ENCODE assay signal across 1 cellular context in the genomic region with DNA sequence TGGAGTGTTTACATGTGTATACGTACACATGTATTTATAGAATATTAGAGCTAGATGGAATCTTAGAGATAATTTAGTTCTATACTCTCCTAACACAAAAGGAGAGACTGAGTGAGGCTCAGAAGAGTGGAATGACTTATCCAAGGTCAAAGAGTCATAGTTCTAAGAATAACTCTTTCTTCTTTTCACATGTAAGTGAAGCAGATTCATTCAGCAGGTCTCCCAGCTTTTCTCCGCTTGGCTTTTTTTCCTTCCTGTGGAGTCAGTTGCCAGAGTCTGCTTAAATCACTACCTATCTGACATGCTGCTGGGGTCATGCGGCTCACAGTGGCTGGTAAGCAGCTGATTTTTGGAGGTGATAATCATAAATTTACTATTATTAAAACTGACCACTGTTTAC.
TF ChIP-seq lines count a peak whose summit lies in the region.

No MANE protein-coding gene starts in this region.

TF ChIP-seq in SK-N-SH treated with all-trans-retinoic acid at 6 μM for 48 hours, 23 proteins besides CTCF, POLR2A, EP300 and RAD21 (continued from another document):
- TF ChIP-seq CSRNP3 (CRISPR knock-in tag; IDR thresholded peaks at IDR 0.05) (no peak), CSDC2 (CRISPR knock-in tag; IDR thresholded peaks at IDR 0.05) (no peak), ZFP3 (CRISPR knock-in tag; IDR thresholded peaks at IDR 0.05) (no peak), GLIS3 (CRISPR knock-in tag; IDR thresholded peaks at IDR 0.05) (no peak), BACH2 (CRISPR knock-in tag; IDR thresholded peaks at IDR 0.05; ENCODE audit: borderline replicate concordance) (no peak), ISL1 (CRISPR knock-in tag; IDR thresholded peaks at IDR 0.05) (no peak), ZNF565 (CRISPR knock-in tag; conservative IDR thresholded peaks at IDR 0.05; ENCODE audit: low read depth) (no peak), SNAI2 (CRISPR knock-in tag; IDR thresholded peaks at IDR 0.05) (no peak), ARNTL (CRISPR knock-in tag; IDR thresholded peaks at IDR 0.05; ENCODE audit: borderline replicate concordance, low read depth) (no peak), ZNF8 (CRISPR knock-in tag; IDR thresholded peaks at IDR 0.05) (no peak), ZC3H10 (CRISPR knock-in tag; IDR thresholded peaks at IDR 0.05) (no peak), OSR1 (CRISPR knock-in tag; IDR thresholded peaks at IDR 0.05) (no peak)
- TF ChIP-seq, protein P1, sequence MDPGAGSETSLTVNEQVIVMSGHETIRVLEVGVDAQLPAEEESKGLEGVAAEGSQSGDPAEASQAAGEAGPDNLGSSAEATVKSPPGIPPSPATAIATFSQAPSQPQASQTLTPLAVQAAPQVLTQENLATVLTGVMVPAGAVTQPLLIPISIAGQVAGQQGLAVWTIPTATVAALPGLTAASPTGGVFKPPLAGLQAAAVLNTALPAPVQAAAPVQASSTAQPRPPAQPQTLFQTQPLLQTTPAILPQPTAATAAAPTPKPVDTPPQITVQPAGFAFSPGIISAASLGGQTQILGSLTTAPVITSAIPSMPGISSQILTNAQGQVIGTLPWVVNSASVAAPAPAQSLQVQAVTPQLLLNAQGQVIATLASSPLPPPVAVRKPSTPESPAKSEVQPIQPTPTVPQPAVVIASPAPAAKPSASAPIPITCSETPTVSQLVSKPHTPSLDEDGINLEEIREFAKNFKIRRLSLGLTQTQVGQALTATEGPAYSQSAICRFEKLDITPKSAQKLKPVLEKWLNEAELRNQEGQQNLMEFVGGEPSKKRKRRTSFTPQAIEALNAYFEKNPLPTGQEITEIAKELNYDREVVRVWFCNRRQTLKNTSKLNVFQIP (CRISPR knock-in tag; IDR thresholded peaks at IDR 0.05; ENCODE audit: borderline replicate concordance, low read depth), result no peak
- TF ChIP-seq, protein P2, sequence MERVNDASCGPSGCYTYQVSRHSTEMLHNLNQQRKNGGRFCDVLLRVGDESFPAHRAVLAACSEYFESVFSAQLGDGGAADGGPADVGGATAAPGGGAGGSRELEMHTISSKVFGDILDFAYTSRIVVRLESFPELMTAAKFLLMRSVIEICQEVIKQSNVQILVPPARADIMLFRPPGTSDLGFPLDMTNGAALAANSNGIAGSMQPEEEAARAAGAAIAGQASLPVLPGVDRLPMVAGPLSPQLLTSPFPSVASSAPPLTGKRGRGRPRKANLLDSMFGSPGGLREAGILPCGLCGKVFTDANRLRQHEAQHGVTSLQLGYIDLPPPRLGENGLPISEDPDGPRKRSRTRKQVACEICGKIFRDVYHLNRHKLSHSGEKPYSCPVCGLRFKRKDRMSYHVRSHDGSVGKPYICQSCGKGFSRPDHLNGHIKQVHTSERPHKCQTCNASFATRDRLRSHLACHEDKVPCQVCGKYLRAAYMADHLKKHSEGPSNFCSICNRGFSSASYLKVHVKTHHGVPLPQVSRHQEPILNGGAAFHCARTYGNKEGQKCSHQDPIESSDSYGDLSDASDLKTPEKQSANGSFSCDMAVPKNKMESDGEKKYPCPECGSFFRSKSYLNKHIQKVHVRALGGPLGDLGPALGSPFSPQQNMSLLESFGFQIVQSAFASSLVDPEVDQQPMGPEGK (CRISPR knock-in tag; IDR thresholded peaks at IDR 0.05; ENCODE audit: borderline replicate concordance), result no peak
